8 cellular contexts compared by ENCODE assay signal in genomic region chr19:54201172-54201701, GRCh38. TPM values are rescaled to one million over a fixed set of nuclear protein-coding genes. Genes with fewer than 3 reads are reported as not detected.
DNase-seq lines count a peak whose midpoint lies in the region; ATAC-seq, FAIRE-seq and TF ChIP-seq lines count a peak whose summit lies in the region.

No MANE protein-coding gene starts in this region.

- intact Hi-C loops in kidney (cut with DNase I), result no loop called here
- intact Hi-C loops in testis (cut with DNase I; ENCODE audit: low total_unique reads), result no loop called here

- TF ChIP-seq CTCF in kidney (IDR thresholded peaks at IDR 0.05; ENCODE audit: borderline replicate concordance, extremely low read depth, insufficient read depth) (no peak), testis (IDR thresholded peaks at IDR 0.05) (no peak)

- H3K9me3 ChIP-seq in kidney (ENCODE audit: control insufficient read depth in 1 of 2, low read length in 2 of 2) (no peaks in the 10 kb centered on the region), testis (no peaks in the 10 kb centered on the region)

- no peak for DNase-seq in activated CD4-positive, alpha-beta T cell treated with anti-CD3 and anti-CD28 coated beads, Interleukin-2, amount 10 ng/mL, durations not matched to agents 7 days and 5 days
- no peak for DNase-seq in activated CD4-positive, alpha-beta T cell treated with anti-CD3 and anti-CD28 coated beads for 4 hours
- peak; percentile 22 for DNase-seq in activated naive CD8-positive, alpha-beta T cell treated with anti-CD3 and anti-CD28 coated beads, Interleukin-2, amount 50 U/mL, for 24 hours
- DNase-seq in kidney (peak; percentile 62), testis (no peak), anterior cingulate cortex (lab: John Stamatoyannopoulos, UW) (no peak), AML-193 (lab: John Stamatoyannopoulos, UW) (no peak)

- H3K27ac Mint-ChIP-seq in activated CD4-positive, alpha-beta T cell treated with anti-CD3 and anti-CD28 coated beads, Interleukin-2, amount 10 ng/mL, durations not matched to agents 7 days and 5 days, result peak overlapping the region; percentile 99
- H3K27ac Mint-ChIP-seq in activated naive CD8-positive, alpha-beta T cell treated with anti-CD3 and anti-CD28 coated beads, Interleukin-2, amount 50 U/mL, for 24 hours, result peak overlapping the region; percentile 100

- H3K36me3 ChIP-seq in kidney (ENCODE audit: control insufficient read depth in 1 of 2, insufficient read depth in 2 of 2, low read length in 2 of 2) (peaks cover 20 to 29% of the 10 kb centered on the region in 2 donors), testis (ENCODE audit: low read depth, missing control alignments) (no peaks in the 10 kb centered on the region)

- POLR2A ChIA-PET in activated CD4-positive, alpha-beta T cell treated with anti-CD3 and anti-CD28 coated beads, Interleukin-2, amount 10 ng/mL, durations not matched to agents 7 days and 5 days (lab: Charles Lee), result interaction anchor here (0.7 to 1.1 kb wide), 4 partner anchors 10 to 1452 kb away, joined by 3 to 5 read pairs (median 3); partner anchors contain the start of genes LENG1 and MBOAT7

- H3K27me3 ChIP-seq in testis, result no peaks in the 10 kb centered on the region

- H3K36me3 Mint-ChIP-seq in activated CD4-positive, alpha-beta T cell treated with anti-CD3 and anti-CD28 coated beads, Interleukin-2, amount 10 ng/mL, durations not matched to agents 7 days and 5 days (ENCODE audit: low read depth), result peaks cover 54% of the 10 kb centered on the region
- H3K36me3 Mint-ChIP-seq in activated naive CD8-positive, alpha-beta T cell treated with anti-CD3 and anti-CD28 coated beads, Interleukin-2, amount 50 U/mL, for 24 hours (ENCODE audit: low read depth), result peaks cover 56% of the 10 kb centered on the region

- peak overlapping the region; percentile 92 for H3K4me3 Mint-ChIP-seq in activated CD4-positive, alpha-beta T cell treated with anti-CD3 and anti-CD28 coated beads, Interleukin-2, amount 10 ng/mL, durations not matched to agents 7 days and 5 days
- peak overlapping the region; percentile 95 for H3K4me3 Mint-ChIP-seq in activated naive CD8-positive, alpha-beta T cell treated with anti-CD3 and anti-CD28 coated beads, Interleukin-2, amount 50 U/mL, for 24 hours

- ATAC-seq in activated naive CD8-positive, alpha-beta T cell treated with anti-CD3 and anti-CD28 coated beads, Interleukin-2, amount 50 U/mL, for 24 hours, result no peak
- no peak for ATAC-seq in HG02678 (IDR thresholded peaks at IDR 0.05; ENCODE audit: unreplicated experiment)

- peaks cover 55% of the 10 kb centered on the region for H3K4me1 Mint-ChIP-seq in activated CD4-positive, alpha-beta T cell treated with anti-CD3 and anti-CD28 coated beads, Interleukin-2, amount 10 ng/mL, durations not matched to agents 7 days and 5 days
- H3K4me1 Mint-ChIP-seq in activated naive CD8-positive, alpha-beta T cell treated with anti-CD3 and anti-CD28 coated beads, Interleukin-2, amount 50 U/mL, for 24 hours, result peaks cover 65% of the 10 kb centered on the region

- FAIRE-seq in kidney (lab: Jason Lieb, UNC), result no peak

- whole genome bisulfite sequencing in testis, 2 donors, result 1 to 2% methylated on average over 21 to 28 of the region's 28 CpGs

- H3K4me3 ChIP-seq in kidney (ENCODE audit: low read length in 2 of 2) (peak overlapping the region; percentile 92 to 94), testis (peak overlapping the region; percentile 69 to 77)

- peak overlapping the region; percentile 90 to 94 for H3K9ac ChIP-seq in kidney (ENCODE audit: low read length in 2 of 2)

- no peaks in the 10 kb centered on the region for H3K9me3 Mint-ChIP-seq in activated CD4-positive, alpha-beta T cell treated with anti-CD3 and anti-CD28 coated beads, Interleukin-2, amount 10 ng/mL, durations not matched to agents 7 days and 5 days
- H3K9me3 Mint-ChIP-seq in activated naive CD8-positive, alpha-beta T cell treated with anti-CD3 and anti-CD28 coated beads, Interleukin-2, amount 50 U/mL, for 24 hours, result no peaks in the 10 kb centered on the region

- peaks cover 22 to 29% of the 10 kb centered on the region in 2 donors for H3K4me1 ChIP-seq in kidney (ENCODE audit: control insufficient read depth in 1 of 2, insufficient read depth in 1 of 2, low read depth in 1 of 2, low read length in 2 of 2)
- peaks cover 38% of the 10 kb centered on the region for H3K4me1 ChIP-seq in testis

- peak overlapping the region; percentile 95 to 97 for H3K27ac ChIP-seq in kidney (ENCODE audit: low read depth in 2 of 2, low read length in 2 of 2)
- peak overlapping the region; percentile 93 to 95 for H3K27ac ChIP-seq in testis

- H3K27me3 Mint-ChIP-seq in activated CD4-positive, alpha-beta T cell treated with anti-CD3 and anti-CD28 coated beads, Interleukin-2, amount 10 ng/mL, durations not matched to agents 7 days and 5 days, result no peaks in the 10 kb centered on the region
- H3K27me3 Mint-ChIP-seq in activated naive CD8-positive, alpha-beta T cell treated with anti-CD3 and anti-CD28 coated beads, Interleukin-2, amount 50 U/mL, for 24 hours, result peaks cover 5% of the 10 kb centered on the region

- TF ChIP-seq POLR2A in testis (IDR thresholded peaks at IDR 0.05), result no peak

- CTCF ChIA-PET in activated CD4-positive, alpha-beta T cell treated with anti-CD3 and anti-CD28 coated beads, Interleukin-2, amount 10 ng/mL, durations not matched to agents 7 days and 5 days (lab: Charles Lee), result interaction anchor here (1.1 to 1.3 kb wide), 2 partner anchors 9 to 10 kb away, joined by 3 to 5 read pairs; partner anchors contain the start of gene TSEN34

RNA-seq across cellular contexts. Expression of gene RPS9, which starts 0.6 kb away (rescaled TPM):
- total RNA-seq in activated CD4-positive, alpha-beta T cell treated with anti-CD3 and anti-CD28 coated beads, Interleukin-2, amount 10 ng/mL, durations not matched to agents 7 days and 5 days, result 1,000 to 10,000 TPM; 1,257 to 1,351 TPM
- total RNA-seq in kidney, result 1,209 TPM
- polyA plus RNA-seq in kidney (ENCODE audit: insufficient read depth, low read depth, low replicate concordance), result 2,020 TPM
- total RNA-seq in testis, result 1,000 to 10,000 TPM in 1 of 2 donors, 100 to 1,000 TPM in 1; 648 to 1,251 TPM
- polyA plus RNA-seq in testis (ENCODE audit: insufficient read depth, low read depth, low replicate concordance), result 969 TPM

RNA-seq across cellular contexts. Expression of gene TSEN34, which starts 10.1 kb away (rescaled TPM):
- 10 to 100 TPM in 1 of 2 experiments, 1 to 10 TPM in 1; 7.9 to 10.2 TPM for total RNA-seq in activated CD4-positive, alpha-beta T cell treated with anti-CD3 and anti-CD28 coated beads, Interleukin-2, amount 10 ng/mL, durations not matched to agents 7 days and 5 days
- total RNA-seq in kidney (33.8 TPM), testis (100 to 1,000 TPM; 162 to 177 TPM)
- polyA plus RNA-seq in kidney (ENCODE audit: insufficient read depth, low read depth, low replicate concordance) (51.0 TPM), testis (ENCODE audit: insufficient read depth, low read depth, low replicate concordance) (73.1 TPM)

RNA-seq across cellular contexts. Expression of gene MBOAT7, which starts 11.9 kb away (rescaled TPM):
- 10 to 100 TPM; 56.0 to 61.0 TPM for total RNA-seq in activated CD4-positive, alpha-beta T cell treated with anti-CD3 and anti-CD28 coated beads, Interleukin-2, amount 10 ng/mL, durations not matched to agents 7 days and 5 days
- total RNA-seq in kidney (64.4 TPM), testis (100 to 1,000 TPM; 479 to 482 TPM)
- polyA plus RNA-seq in kidney (ENCODE audit: insufficient read depth, low read depth, low replicate concordance) (41.6 TPM), testis (ENCODE audit: insufficient read depth, low read depth, low replicate concordance) (218 TPM)

RNA-seq across cellular contexts. Expression of gene LILRB3, which starts 21.6 kb away (rescaled TPM):
- total RNA-seq in activated CD4-positive, alpha-beta T cell treated with anti-CD3 and anti-CD28 coated beads, Interleukin-2, amount 10 ng/mL, durations not matched to agents 7 days and 5 days, result 1 to 10 TPM in 1 of 2 experiments, under 1 TPM in 1; 0.62 to 2.0 TPM
- 10.0 TPM for total RNA-seq in kidney
- polyA plus RNA-seq in kidney (ENCODE audit: insufficient read depth, low read depth, low replicate concordance), result 1.4 TPM
- 10 to 100 TPM in 1 of 2 donors, 1 to 10 TPM in 1; 3.6 to 11.0 TPM for total RNA-seq in testis
- 4.9 TPM for polyA plus RNA-seq in testis (ENCODE audit: insufficient read depth, low read depth, low replicate concordance)

RNA-seq across cellular contexts. Expression of gene TMC4, which starts 28.3 kb away (rescaled TPM):
- total RNA-seq in activated CD4-positive, alpha-beta T cell treated with anti-CD3 and anti-CD28 coated beads, Interleukin-2, amount 10 ng/mL, durations not matched to agents 7 days and 5 days, result 1 to 10 TPM; 4.6 to 4.9 TPM
- 98.9 TPM for total RNA-seq in kidney
- polyA plus RNA-seq in kidney (ENCODE audit: insufficient read depth, low read depth, low replicate concordance), result 64.6 TPM
- under 1 TPM; 0.31 to 0.43 TPM for total RNA-seq in testis
- polyA plus RNA-seq in testis (ENCODE audit: insufficient read depth, low read depth, low replicate concordance), result 4.1 TPM

Comparison
In these comparisons a context has a peak if more than half of its experiments do, and no peak if none do; other contexts are left out.
1. DNase-seq: peak in activated naive CD8-positive, alpha-beta T cell treated with anti-CD3 and anti-CD28 coated beads, Interleukin-2, amount 50 U/mL, for 24 hours (single experiment) and kidney (single experiment); none in activated CD4-positive, alpha-beta T cell treated with anti-CD3 and anti-CD28 coated beads, Interleukin-2, amount 10 ng/mL, durations not matched to agents 7 days and 5 days (single experiment), activated CD4-positive, alpha-beta T cell treated with anti-CD3 and anti-CD28 coated beads for 4 hours (0 of 2), testis (single experiment), anterior cingulate cortex (0 of 58) and AML-193 (0 of 2).